10 cellular contexts compared by ENCODE assay signal in the genomic region with DNA sequence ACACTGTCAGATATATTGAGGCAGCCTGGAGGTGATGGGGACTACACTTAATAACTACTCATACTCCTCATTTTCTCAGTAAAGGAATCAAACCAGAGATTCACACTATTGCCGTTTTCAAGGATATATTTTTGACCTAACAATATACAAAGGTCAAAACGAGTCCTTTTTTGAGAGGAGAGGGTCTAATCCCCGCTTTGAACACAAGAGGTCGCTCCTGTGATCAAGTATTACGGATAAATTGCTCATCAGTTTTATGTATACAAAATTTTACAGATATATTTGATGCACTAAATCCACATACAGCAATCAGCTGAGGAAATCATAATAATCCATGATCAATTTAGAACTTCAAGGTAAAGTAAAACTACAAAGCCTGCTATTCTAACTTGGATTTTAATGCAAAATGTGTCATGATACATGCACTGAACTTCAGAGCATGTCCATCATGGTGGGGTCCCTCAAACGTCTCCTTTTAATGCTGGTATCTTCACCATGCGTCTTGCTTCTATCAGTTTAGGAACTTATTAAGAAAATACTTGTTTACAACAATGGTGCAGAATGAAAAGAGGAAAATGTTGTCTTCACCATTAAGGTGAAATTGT. TPM values are rescaled to one million over a fixed set of nuclear protein-coding genes. Genes with fewer than 3 reads are reported as not detected.
A peak's percentile ranks its signal among the peaks of the same experiment; 100 is the strongest.
DNase-seq lines count a peak whose midpoint lies in the region; ATAC-seq, FAIRE-seq and TF ChIP-seq lines count a peak whose summit lies in the region.
"Had no signal": no experiment of that assay in that cellular context is flagged by ENCODE, and none has a peak within 500 bp of the region (broad histone marks: within the 10 kb centered on the region; RNA-seq: fewer than 3 reads in every experiment).

No MANE protein-coding gene starts in this region.

- TF ChIP-seq POLR2A in esophagus squamous epithelium (IDR thresholded peaks at IDR 0.05) = no peak

- intact Hi-C loops in left ventricle myocardium superior (cut with micrococcal nuclease) (no loop called here), esophagus squamous epithelium (cut with DNase I) (no loop called here)
- intact Hi-C loops in CD4-positive, alpha-beta T cell (cut with DNase I, micrococcal nuclease) = no loop called here

- no peak overlapping the region for H3K27ac ChIP-seq in cardiac muscle cell
- no peak overlapping the region for H3K27ac ChIP-seq in esophagus squamous epithelium
- no peak overlapping the region for H3K27ac ChIP-seq in CD4-positive, alpha-beta T cell (ENCODE audit: low read depth, low read length)

- DNase-seq in cardiac muscle cell (ENCODE audit: low read depth in 1 of 2, low spot score in 1 of 2) = peak; percentile 29 to 67
- no peak for DNase-seq in left ventricle myocardium superior
- peak; percentile 45 for DNase-seq in NCI-H460 (ENCODE audit: extremely low read depth, low read depth)
- no peak for DNase-seq in esophagus squamous epithelium (lab: John Stamatoyannopoulos, UW)
- peak; percentile 40 for DNase-seq in urothelium cell line (ENCODE audit: low spot score)
- DNase-seq in stimulated activated CD8-positive, alpha-beta memory T cell treated with anti-CD3 and anti-CD28 coated beads, Interleukin-4, amount 100 ng/mL, for 48 hours = no peak
- no peak for DNase-seq in CD4-positive, alpha-beta T cell
- DNase-seq: activated CD4-positive, alpha-beta T cell treated with anti-CD3 and anti-CD28 coated beads, Interleukin-2, amount 50 U/mL, for 1 hour had no signal

- peaks cover 94% of the 10 kb centered on the region for H3K27me3 Mint-ChIP-seq in CD4-positive, alpha-beta T cell

- peaks cover 21% of the 10 kb centered on the region for H3K4me1 ChIP-seq in cardiac muscle cell (ENCODE audit: low read depth)
- peaks cover 3 to 29% (median 16%) of the 10 kb centered on the region in 3 donors for H3K4me1 ChIP-seq in esophagus squamous epithelium

- H3K4me3 ChIP-seq in cardiac muscle cell = no peak overlapping the region
- no peak overlapping the region for H3K4me3 ChIP-seq in esophagus squamous epithelium

- H3K4me3 Mint-ChIP-seq in CD4-positive, alpha-beta T cell = no peak overlapping the region

- POLR2A ChIA-PET in CD4-positive, alpha-beta T cell (lab: Charles Lee) = no interaction called here

- FAIRE-seq in urothelium cell line (lab: Jason Lieb, UNC) = no peak

- WGBS in esophagus squamous epithelium, 2 donors = 4 to 6% methylated on average over 7 of the region's 7 CpGs

- no peaks in the 10 kb centered on the region for H3K4me1 Mint-ChIP-seq in CD4-positive, alpha-beta T cell (ENCODE audit: low read depth)

- no peaks in the 10 kb centered on the region for H3K36me3 ChIP-seq in cardiac muscle cell
- H3K36me3 ChIP-seq in esophagus squamous epithelium = no peaks in the 10 kb centered on the region

- CTCF ChIA-PET in CD4-positive, alpha-beta T cell (lab: Charles Lee) = no interaction called here

- H3K36me3 Mint-ChIP-seq in CD4-positive, alpha-beta T cell (ENCODE audit: low read depth) = no peaks in the 10 kb centered on the region

- H3K27me3 ChIP-seq in cardiac muscle cell (peaks cover 51% of the 10 kb centered on the region), esophagus squamous epithelium (peaks cover 16 to 100% (median 35%) of the 10 kb centered on the region in 4 donors)
- H3K27me3 ChIP-seq in CD4-positive, alpha-beta T cell (ENCODE audit: control insufficient read depth, insufficient read depth, low read length) = peaks cover 87% of the 10 kb centered on the region

- TF ChIP-seq CTCF in cardiac muscle cell (IDR thresholded peaks at IDR 0.05; ENCODE audit: low read depth, low read length) (peak; percentile 64), esophagus squamous epithelium (IDR thresholded peaks at IDR 0.05) (peak in 4 of 6 experiments; percentile 11 to 48 (median 28))
- no peak for TF ChIP-seq CTCF in CD4-positive, alpha-beta T cell (IDR thresholded peaks at IDR 0.05)

- no peak overlapping the region for H3K27ac Mint-ChIP-seq in CD4-positive, alpha-beta T cell

- H3K9me3 ChIP-seq in cardiac muscle cell (ENCODE audit: low read depth) = no peaks in the 10 kb centered on the region
- H3K9me3 ChIP-seq in esophagus squamous epithelium = no peaks in the 10 kb centered on the region
- no peaks in the 10 kb centered on the region for H3K9me3 ChIP-seq in CD4-positive, alpha-beta T cell (ENCODE audit: control insufficient read depth, low read length)

- ATAC-seq in left ventricle myocardium superior (no peak), GM19328 (IDR thresholded peaks at IDR 0.05; ENCODE audit: unreplicated experiment) (no peak)
- ATAC-seq in CD4-positive, alpha-beta T cell (ENCODE audit: poor library complexity) = no peak
- ATAC-seq: left colon had no signal

- H3K9me3 Mint-ChIP-seq in CD4-positive, alpha-beta T cell = no peaks in the 10 kb centered on the region

RNA-seq across cellular contexts. Expression of a gene that starts 2.5 kb away (rescaled TPM):
- 10.4 and 17.2 TPM in 2 replicates for total RNA-seq in cardiac muscle cell
- 8.5 and 11.2 TPM in 2 replicates for polyA plus RNA-seq in cardiac muscle cell
- total RNA-seq in left ventricle myocardium superior = not detected
- total RNA-seq in NCI-H460 (2014; rRNA removed; shearing (Covaris generic)) = not detected in 2 replicates
- polyA plus RNA-seq in NCI-H460 (2014; cell fraction: nucleus; rRNA removed) = not detected in 2 replicates
- under 1 TPM in 1 of 4 donors, not detected in 3; 0.13 TPM for total RNA-seq in esophagus squamous epithelium
- total RNA-seq in CD4-positive, alpha-beta T cell = not detected

Comparison
In these comparisons a context has a peak if more than half of its experiments do, and no peak if none do; other contexts are left out.
1. DNase-seq: peak in cardiac muscle cell (2 of 2), NCI-H460 (single experiment) and urothelium cell line (single experiment); none in left ventricle myocardium superior (single experiment), esophagus squamous epithelium (single experiment), stimulated activated CD8-positive, alpha-beta memory T cell treated with anti-CD3 and anti-CD28 coated beads, Interleukin-4, amount 100 ng/mL, for 48 hours (single experiment) and CD4-positive, alpha-beta T cell (0 of 10).
2. RNA of a gene that starts 2.5 kb away (total RNA-seq): 10.4 to 17.2 TPM in cardiac muscle cell; not detected in NCI-H460, not detected in left ventricle myocardium superior (single experiment), 0.13 TPM in esophagus squamous epithelium and not detected in CD4-positive, alpha-beta T cell; every median in the first group is over 10 times any median in the second.